ENCODE assay signal across 22 cellular contexts in genomic region chr11:72770799-72771198, GRCh38.
"Had no signal": no experiment of that assay in that cellular context is flagged by ENCODE, and none has a peak within 500 bp of the region (broad histone marks: within the 10 kb centered on the region; RNA-seq: fewer than 3 reads in every experiment).

No MANE protein-coding gene starts in this region.

- H3K36me3 ChIP-seq: brain microvascular endothelial cell, left ventricle myocardium inferior, sigmoid colon, thoracic aorta, WERI-Rb-1 had no signal

- DNase-seq: activated CD4-positive, alpha-beta T cell treated with anti-CD3 and anti-CD28 coated beads, Interleukin-2, amount 10 ng/mL, durations not matched to agents 7 days and 5 days; activated CD4-positive, CD25-positive, alpha-beta regulatory T cell treated with anti-CD3 and anti-CD28 coated beads, Interleukin-2, amount 50 U/mL, for 72 hours; activated CD8-positive, alpha-beta memory T cell treated with anti-CD3 and anti-CD28 coated beads, Interleukin-2, amount 10 ng/mL, durations not matched to agents 7 days and 5 days; activated CD8-positive, alpha-beta T cell treated with anti-CD3 and anti-CD28 coated beads for 36 hours; activated gamma-delta T cell; activated T-cell treated with anti-CD3 and anti-CD28 coated beads for 4 hours; anterior cingulate cortex; central memory CD4-positive, alpha-beta T cell; dermis blood vessel endothelial cell; effector CD8-positive, alpha-beta T cell; foreskin keratinocyte; immature natural killer cell; left ventricle myocardium inferior; naive thymus-derived CD8-positive, alpha-beta T cell; retina; sigmoid colon; stimulated activated CD4-positive, alpha-beta T cell treated with anti-CD3 and anti-CD28 coated beads, Interleukin-2, amount 100 ng/mL, for 48 hours; stimulated activated naive CD4-positive, alpha-beta T cell; WERI-Rb-1 had no signal

- FAIRE-seq: TTC549 had no signal

- H3K27me3 ChIP-seq: brain microvascular endothelial cell, foreskin keratinocyte, sigmoid colon had no signal

- H3K4me3 ChIP-seq: left ventricle myocardium inferior, sigmoid colon, thoracic aorta had no signal

- ATAC-seq: activated CD8-positive, alpha-beta memory T cell treated with anti-CD3 and anti-CD28 coated beads, Interleukin-2, amount 10 ng/mL, durations not matched to agents 7 days and 5 days; activated CD8-positive, alpha-beta T cell treated with anti-CD3 and anti-CD28 coated beads for 36 hours; naive thymus-derived CD8-positive, alpha-beta T cell had no signal
